ENCODE assay signal across 9 cellular contexts in genomic region chr1:40064797-40065492, GRCh38. TPM values are rescaled to one million over a fixed set of nuclear protein-coding genes. Genes with fewer than 3 reads are reported as not detected.
DNase-seq lines count a peak whose midpoint lies in the region; ATAC-seq and TF ChIP-seq lines count a peak whose summit lies in the region.
"Had no signal": no experiment of that assay in that cellular context is flagged by ENCODE, and none has a peak within 500 bp of the region (broad histone marks: within the 10 kb centered on the region; RNA-seq: fewer than 3 reads in every experiment).

No MANE protein-coding gene starts in this region.

- H3K36me3 Mint-ChIP-seq in activated naive CD4-positive, alpha-beta T cell treated with anti-CD3 and anti-CD28 coated beads, Interleukin-2, amount 10 ng/mL, durations not matched to agents 7 days and 5 days = peaks cover 77% of the 10 kb centered on the region
- H3K36me3 Mint-ChIP-seq in activated B cell treated with CpG ODN at 0.5 μM for 24 hours (ENCODE audit: low read depth) = peaks cover 86% of the 10 kb centered on the region
- H3K36me3 Mint-ChIP-seq in stimulated activated memory B cell treated with anti-CD40 and anti-IgM and Interleukin-4, amounts not matched to agents 10 μg/mL and 1 μg/mL and 100 μg/mL, for 72 hours = peaks cover 84% of the 10 kb centered on the region

- no peaks in the 10 kb centered on the region for H3K9me3 Mint-ChIP-seq in activated naive CD4-positive, alpha-beta T cell treated with anti-CD3 and anti-CD28 coated beads, Interleukin-2, amount 10 ng/mL, durations not matched to agents 7 days and 5 days
- H3K9me3 Mint-ChIP-seq in activated B cell treated with CpG ODN at 0.5 μM for 24 hours = no peaks in the 10 kb centered on the region
- H3K9me3 Mint-ChIP-seq in stimulated activated memory B cell treated with anti-CD40 and anti-IgM and Interleukin-4, amounts not matched to agents 10 μg/mL and 1 μg/mL and 100 μg/mL, for 72 hours = no peaks in the 10 kb centered on the region

- peaks cover 69% of the 10 kb centered on the region for H3K4me1 Mint-ChIP-seq in activated naive CD4-positive, alpha-beta T cell treated with anti-CD3 and anti-CD28 coated beads, Interleukin-2, amount 10 ng/mL, durations not matched to agents 7 days and 5 days
- H3K4me1 Mint-ChIP-seq in activated B cell treated with CpG ODN at 0.5 μM for 24 hours = peaks cover 70% of the 10 kb centered on the region
- peaks cover 69% of the 10 kb centered on the region for H3K4me1 Mint-ChIP-seq in stimulated activated memory B cell treated with anti-CD40 and anti-IgM and Interleukin-4, amounts not matched to agents 10 μg/mL and 1 μg/mL and 100 μg/mL, for 72 hours

- no peak for DNase-seq in activated naive CD4-positive, alpha-beta T cell treated with anti-CD3 and anti-CD28 coated beads, Interleukin-2, amount 10 ng/mL, durations not matched to agents 7 days and 5 days
- no peak for DNase-seq in activated naive CD4-positive, alpha-beta T cell (lab: John Stamatoyannopoulos, UW)
- DNase-seq in activated B cell treated with CpG ODN at 0.5 μM for 24 hours = no peak
- DNase-seq in stimulated activated CD4-positive, alpha-beta T cell treated with anti-CD3 and anti-CD28 coated beads, Interleukin-12 subunit alpha, Interleukin-12 subunit beta, amount 100 ng/mL, for 4 hours = no peak
- no peak for DNase-seq in DMS 273 (lab: John Stamatoyannopoulos, UW; ENCODE audit: unreplicated experiment)
- DNase-seq in NCI-H2196 (lab: John Stamatoyannopoulos, UW; ENCODE audit: unreplicated experiment) = no peak
- DNase-seq: NCI-H1417 had no signal

- intact Hi-C loops in activated B cell treated with CpG ODN at 0.5 μM for 24 hours (cut with micrococcal nuclease) = loop anchor here (1.0 kb wide), 2 partner anchors 13 to 26 kb away; no protein-coding TSS in a partner anchor

- no peak overlapping the region for H3K4me3 Mint-ChIP-seq in activated naive CD4-positive, alpha-beta T cell treated with anti-CD3 and anti-CD28 coated beads, Interleukin-2, amount 10 ng/mL, durations not matched to agents 7 days and 5 days
- H3K4me3 Mint-ChIP-seq in activated B cell treated with CpG ODN at 0.5 μM for 24 hours = peak overlapping the region; percentile 55
- peak overlapping the region; percentile 26 for H3K4me3 Mint-ChIP-seq in stimulated activated memory B cell treated with anti-CD40 and anti-IgM and Interleukin-4, amounts not matched to agents 10 μg/mL and 1 μg/mL and 100 μg/mL, for 72 hours

- TF ChIP-seq CTCF in activated B cell treated with CpG ODN at 0.5 μM for 24 hours (IDR thresholded peaks at IDR 0.05) = no peak

- ATAC-seq in HG03108 (IDR thresholded peaks at IDR 0.05; ENCODE audit: unreplicated experiment) = peak; percentile 82
- peak; percentile 91 for ATAC-seq in activated B cell treated with CpG ODN at 0.5 μM for 24 hours (ENCODE audit: low read depth)
- ATAC-seq in stimulated activated memory B cell treated with anti-CD40 and anti-IgM and Interleukin-4, amounts not matched to agents 10 μg/mL and 1 μg/mL and 100 μg/mL, for 72 hours = peak; percentile 98

- POLR2A ChIA-PET in activated B cell treated with CpG ODN at 0.5 μM for 24 hours (lab: Charles Lee) = interaction anchor here (0.9 to 5.0 kb wide), 9 partner anchors 9 to 627 kb away, joined by 3 to 90 read pairs (median 5); partner anchors contain the start of genes CAP1, MFSD2A, NFYC and ZFP69B

- CTCF ChIA-PET in activated naive CD4-positive, alpha-beta T cell treated with anti-CD3 and anti-CD28 coated beads, Interleukin-2, amount 10 ng/mL, durations not matched to agents 7 days and 5 days (lab: Charles Lee) = no interaction called here
- CTCF ChIA-PET in activated B cell treated with CpG ODN at 0.5 μM for 24 hours (lab: Charles Lee) = interaction anchor here (0.9 to 1.7 kb wide), 4 partner anchors 14 to 33 kb away, joined by 3 to 11 read pairs (median 5); no protein-coding TSS in a partner anchor

- peak overlapping the region; percentile 88 for H3K27ac Mint-ChIP-seq in activated naive CD4-positive, alpha-beta T cell treated with anti-CD3 and anti-CD28 coated beads, Interleukin-2, amount 10 ng/mL, durations not matched to agents 7 days and 5 days
- peak overlapping the region; percentile 91 for H3K27ac Mint-ChIP-seq in activated B cell treated with CpG ODN at 0.5 μM for 24 hours
- peak overlapping the region; percentile 64 for H3K27ac Mint-ChIP-seq in stimulated activated memory B cell treated with anti-CD40 and anti-IgM and Interleukin-4, amounts not matched to agents 10 μg/mL and 1 μg/mL and 100 μg/mL, for 72 hours

- H3K27me3 Mint-ChIP-seq in activated naive CD4-positive, alpha-beta T cell treated with anti-CD3 and anti-CD28 coated beads, Interleukin-2, amount 10 ng/mL, durations not matched to agents 7 days and 5 days = no peaks in the 10 kb centered on the region
- no peaks in the 10 kb centered on the region for H3K27me3 Mint-ChIP-seq in activated B cell treated with CpG ODN at 0.5 μM for 24 hours
- no peaks in the 10 kb centered on the region for H3K27me3 Mint-ChIP-seq in stimulated activated memory B cell treated with anti-CD40 and anti-IgM and Interleukin-4, amounts not matched to agents 10 μg/mL and 1 μg/mL and 100 μg/mL, for 72 hours

RNA-seq across cellular contexts. Expression of gene CAP1, which starts 24.4 kb away (rescaled TPM):
- total RNA-seq in activated B cell treated with CpG ODN at 0.5 μM for 24 hours = 410 and 411 TPM in 2 replicates

RNA-seq across cellular contexts. Expression of gene PPT1, which starts 32.1 kb away (rescaled TPM):
- 41.8 and 43.5 TPM in 2 replicates for total RNA-seq in activated B cell treated with CpG ODN at 0.5 μM for 24 hours
